1 cellular context compared by ENCODE assay signal in the genomic region with DNA sequence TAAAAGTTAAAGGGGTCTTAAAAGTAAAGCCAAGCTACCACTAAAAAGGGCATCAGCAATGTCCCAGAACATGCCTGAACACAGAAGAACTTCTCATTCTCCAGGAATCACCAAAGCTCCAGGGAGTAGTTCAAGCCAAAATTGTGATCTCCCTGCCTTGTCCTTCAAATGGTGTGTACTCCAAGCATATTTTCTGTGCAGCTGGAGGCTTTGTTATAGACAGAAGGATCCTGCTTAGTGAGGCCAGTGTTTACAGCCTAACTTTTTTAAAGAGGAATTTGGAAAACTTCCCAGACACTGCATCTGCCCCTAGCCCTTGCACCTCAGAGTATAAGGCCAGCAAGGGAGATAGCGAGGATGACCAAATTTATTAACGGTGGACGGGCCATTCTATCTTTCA.
TF ChIP-seq lines count a peak whose summit lies in the region.

No MANE protein-coding gene starts in this region.

TF ChIP-seq in GM23338, 12 proteins besides CTCF, POLR2A, EP300 and RAD21 (continued from another document):
- TF ChIP-seq, protein P1, sequence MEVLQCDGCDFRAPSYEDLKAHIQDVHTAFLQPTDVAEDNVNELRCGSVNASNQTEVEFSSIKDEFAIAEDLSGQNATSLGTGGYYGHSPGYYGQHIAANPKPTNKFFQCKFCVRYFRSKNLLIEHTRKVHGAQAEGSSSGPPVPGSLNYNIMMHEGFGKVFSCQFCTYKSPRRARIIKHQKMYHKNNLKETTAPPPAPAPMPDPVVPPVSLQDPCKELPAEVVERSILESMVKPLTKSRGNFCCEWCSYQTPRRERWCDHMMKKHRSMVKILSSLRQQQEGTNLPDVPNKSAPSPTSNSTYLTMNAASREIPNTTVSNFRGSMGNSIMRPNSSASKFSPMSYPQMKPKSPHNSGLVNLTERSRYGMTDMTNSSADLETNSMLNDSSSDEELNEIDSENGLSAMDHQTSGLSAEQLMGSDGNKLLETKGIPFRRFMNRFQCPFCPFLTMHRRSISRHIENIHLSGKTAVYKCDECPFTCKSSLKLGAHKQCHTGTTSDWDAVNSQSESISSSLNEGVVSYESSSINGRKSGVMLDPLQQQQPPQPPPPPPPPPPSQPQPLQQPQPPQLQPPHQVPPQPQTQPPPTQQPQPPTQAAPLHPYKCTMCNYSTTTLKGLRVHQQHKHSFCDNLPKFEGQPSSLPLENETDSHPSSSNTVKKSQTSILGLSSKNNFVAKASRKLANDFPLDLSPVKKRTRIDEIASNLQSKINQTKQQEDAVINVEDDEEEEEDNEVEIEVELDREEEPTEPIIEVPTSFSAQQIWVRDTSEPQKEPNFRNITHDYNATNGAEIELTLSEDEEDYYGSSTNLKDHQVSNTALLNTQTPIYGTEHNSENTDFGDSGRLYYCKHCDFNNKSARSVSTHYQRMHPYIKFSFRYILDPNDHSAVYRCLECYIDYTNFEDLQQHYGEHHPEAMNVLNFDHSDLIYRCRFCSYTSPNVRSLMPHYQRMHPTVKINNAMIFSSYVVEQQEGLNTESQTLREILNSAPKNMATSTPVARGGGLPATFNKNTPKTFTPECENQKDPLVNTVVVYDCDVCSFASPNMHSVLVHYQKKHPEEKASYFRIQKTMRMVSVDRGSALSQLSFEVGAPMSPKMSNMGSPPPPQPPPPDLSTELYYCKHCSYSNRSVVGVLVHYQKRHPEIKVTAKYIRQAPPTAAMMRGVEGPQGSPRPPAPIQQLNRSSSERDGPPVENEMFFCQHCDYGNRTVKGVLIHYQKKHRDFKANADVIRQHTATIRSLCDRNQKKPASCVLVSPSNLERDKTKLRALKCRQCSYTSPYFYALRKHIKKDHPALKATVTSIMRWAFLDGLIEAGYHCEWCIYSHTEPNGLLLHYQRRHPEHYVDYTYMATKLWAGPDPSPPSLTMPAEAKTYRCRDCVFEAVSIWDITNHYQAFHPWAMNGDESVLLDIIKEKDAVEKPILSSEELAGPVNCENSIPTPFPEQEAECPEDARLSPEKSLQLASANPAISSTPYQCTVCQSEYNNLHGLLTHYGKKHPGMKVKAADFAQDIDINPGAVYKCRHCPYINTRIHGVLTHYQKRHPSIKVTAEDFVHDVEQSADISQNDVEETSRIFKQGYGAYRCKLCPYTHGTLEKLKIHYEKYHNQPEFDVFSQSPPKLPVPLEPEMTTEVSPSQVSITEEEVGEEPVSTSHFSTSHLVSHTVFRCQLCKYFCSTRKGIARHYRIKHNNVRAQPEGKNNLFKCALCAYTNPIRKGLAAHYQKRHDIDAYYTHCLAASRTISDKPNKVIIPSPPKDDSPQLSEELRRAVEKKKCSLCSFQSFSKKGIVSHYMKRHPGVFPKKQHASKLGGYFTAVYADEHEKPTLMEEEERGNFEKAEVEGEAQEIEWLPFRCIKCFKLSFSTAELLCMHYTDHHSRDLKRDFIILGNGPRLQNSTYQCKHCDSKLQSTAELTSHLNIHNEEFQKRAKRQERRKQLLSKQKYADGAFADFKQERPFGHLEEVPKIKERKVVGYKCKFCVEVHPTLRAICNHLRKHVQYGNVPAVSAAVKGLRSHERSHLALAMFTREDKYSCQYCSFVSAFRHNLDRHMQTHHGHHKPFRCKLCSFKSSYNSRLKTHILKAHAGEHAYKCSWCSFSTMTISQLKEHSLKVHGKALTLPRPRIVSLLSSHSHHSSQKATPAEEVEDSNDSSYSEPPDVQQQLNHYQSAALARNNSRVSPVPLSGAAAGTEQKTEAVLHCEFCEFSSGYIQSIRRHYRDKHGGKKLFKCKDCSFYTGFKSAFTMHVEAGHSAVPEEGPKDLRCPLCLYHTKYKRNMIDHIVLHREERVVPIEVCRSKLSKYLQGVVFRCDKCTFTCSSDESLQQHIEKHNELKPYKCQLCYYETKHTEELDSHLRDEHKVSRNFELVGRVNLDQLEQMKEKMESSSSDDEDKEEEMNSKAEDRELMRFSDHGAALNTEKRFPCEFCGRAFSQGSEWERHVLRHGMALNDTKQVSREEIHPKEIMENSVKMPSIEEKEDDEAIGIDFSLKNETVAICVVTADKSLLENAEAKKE (CRISPR knock-in tag; IDR thresholded peaks at IDR 0.05), result no peak
- TF ChIP-seq CREB1 (CRISPR knock-in tag; IDR thresholded peaks at IDR 0.05; ENCODE audit: low read depth) (no peak), JUNB (IDR thresholded peaks at IDR 0.05; ENCODE audit: unreplicated experiment) (no peak), POLR2AphosphoS5 (IDR thresholded peaks at IDR 0.05; ENCODE audit: low read depth) (no peak), STAT1 (IDR thresholded peaks at IDR 0.05; ENCODE audit: unreplicated experiment) (no peak), EZH2phosphoT487 (IDR thresholded peaks at IDR 0.05; ENCODE audit: unreplicated experiment) (no peak), EZH2 (IDR thresholded peaks at IDR 0.05; ENCODE audit: low read depth, unreplicated experiment) (no peak)
- TF ChIP-seq, protein P2, sequence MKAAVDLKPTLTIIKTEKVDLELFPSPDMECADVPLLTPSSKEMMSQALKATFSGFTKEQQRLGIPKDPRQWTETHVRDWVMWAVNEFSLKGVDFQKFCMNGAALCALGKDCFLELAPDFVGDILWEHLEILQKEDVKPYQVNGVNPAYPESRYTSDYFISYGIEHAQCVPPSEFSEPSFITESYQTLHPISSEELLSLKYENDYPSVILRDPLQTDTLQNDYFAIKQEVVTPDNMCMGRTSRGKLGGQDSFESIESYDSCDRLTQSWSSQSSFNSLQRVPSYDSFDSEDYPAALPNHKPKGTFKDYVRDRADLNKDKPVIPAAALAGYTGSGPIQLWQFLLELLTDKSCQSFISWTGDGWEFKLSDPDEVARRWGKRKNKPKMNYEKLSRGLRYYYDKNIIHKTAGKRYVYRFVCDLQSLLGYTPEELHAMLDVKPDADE (IDR thresholded peaks at IDR 0.05), result no peak
